1 cellular context compared by ENCODE assay signal in the genomic region with DNA sequence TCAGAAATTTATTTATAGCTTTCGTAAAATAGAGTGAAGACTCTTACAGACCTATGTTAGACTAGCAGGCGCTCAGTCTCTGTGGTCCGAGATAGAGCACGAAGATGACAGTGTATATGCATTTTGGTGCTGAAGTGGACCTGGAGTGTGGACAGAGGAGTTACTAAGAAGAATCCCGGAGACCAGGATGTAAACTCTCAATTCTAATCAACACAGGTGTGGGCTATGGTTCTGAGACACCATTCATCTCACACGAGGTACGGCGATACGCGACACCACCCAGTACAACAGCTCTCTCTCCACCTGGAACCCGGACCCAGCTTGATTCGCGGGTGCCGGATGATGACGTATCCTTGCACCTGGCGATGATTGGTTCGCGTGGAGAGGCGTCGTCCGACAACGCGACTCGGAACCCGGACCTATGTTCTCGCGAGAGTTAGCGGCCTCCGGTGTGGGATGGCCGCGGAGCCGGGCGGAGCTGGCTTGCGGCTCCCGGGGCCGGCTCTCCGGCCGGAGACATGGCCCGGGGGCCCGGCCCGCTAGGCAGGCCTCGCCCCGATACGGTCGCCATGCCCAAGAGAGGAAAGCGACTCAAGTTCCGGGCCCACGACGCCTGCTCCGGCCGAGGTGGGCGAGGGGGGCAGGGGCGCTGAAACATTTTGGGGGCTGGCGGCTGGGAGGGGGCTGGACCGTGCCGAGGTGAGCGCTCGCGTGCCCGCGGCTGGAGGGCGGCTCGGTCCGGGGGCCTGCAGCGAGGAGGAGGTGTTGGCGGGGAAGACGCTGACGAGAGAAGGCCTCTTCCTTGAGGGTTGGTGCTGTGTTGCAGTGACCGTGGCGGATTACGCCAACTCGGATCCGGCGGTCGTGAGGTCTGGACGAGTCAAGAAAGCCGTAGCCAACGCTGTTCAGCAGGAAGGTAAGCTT.
A peak's percentile ranks its signal among the peaks of the same experiment; 100 is the strongest.
TF ChIP-seq lines count a peak whose summit lies in the region.

A gene with protein sequence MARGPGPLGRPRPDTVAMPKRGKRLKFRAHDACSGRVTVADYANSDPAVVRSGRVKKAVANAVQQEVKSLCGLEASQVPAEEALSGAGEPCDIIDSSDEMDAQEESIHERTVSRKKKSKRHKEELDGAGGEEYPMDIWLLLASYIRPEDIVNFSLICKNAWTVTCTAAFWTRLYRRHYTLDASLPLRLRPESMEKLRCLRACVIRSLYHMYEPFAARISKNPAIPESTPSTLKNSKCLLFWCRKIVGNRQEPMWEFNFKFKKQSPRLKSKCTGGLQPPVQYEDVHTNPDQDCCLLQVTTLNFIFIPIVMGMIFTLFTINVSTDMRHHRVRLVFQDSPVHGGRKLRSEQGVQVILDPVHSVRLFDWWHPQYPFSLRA (plus strand): TSS at position 427 of the 924 bp plus-strand sequence. CDS start 92 bp downstream, at position 519.

TF ChIP-seq in K562, 482 proteins besides CTCF, POLR2A, EP300 and RAD21 (continued from another document and continues in another):
- TF ChIP-seq, protein P1, sequence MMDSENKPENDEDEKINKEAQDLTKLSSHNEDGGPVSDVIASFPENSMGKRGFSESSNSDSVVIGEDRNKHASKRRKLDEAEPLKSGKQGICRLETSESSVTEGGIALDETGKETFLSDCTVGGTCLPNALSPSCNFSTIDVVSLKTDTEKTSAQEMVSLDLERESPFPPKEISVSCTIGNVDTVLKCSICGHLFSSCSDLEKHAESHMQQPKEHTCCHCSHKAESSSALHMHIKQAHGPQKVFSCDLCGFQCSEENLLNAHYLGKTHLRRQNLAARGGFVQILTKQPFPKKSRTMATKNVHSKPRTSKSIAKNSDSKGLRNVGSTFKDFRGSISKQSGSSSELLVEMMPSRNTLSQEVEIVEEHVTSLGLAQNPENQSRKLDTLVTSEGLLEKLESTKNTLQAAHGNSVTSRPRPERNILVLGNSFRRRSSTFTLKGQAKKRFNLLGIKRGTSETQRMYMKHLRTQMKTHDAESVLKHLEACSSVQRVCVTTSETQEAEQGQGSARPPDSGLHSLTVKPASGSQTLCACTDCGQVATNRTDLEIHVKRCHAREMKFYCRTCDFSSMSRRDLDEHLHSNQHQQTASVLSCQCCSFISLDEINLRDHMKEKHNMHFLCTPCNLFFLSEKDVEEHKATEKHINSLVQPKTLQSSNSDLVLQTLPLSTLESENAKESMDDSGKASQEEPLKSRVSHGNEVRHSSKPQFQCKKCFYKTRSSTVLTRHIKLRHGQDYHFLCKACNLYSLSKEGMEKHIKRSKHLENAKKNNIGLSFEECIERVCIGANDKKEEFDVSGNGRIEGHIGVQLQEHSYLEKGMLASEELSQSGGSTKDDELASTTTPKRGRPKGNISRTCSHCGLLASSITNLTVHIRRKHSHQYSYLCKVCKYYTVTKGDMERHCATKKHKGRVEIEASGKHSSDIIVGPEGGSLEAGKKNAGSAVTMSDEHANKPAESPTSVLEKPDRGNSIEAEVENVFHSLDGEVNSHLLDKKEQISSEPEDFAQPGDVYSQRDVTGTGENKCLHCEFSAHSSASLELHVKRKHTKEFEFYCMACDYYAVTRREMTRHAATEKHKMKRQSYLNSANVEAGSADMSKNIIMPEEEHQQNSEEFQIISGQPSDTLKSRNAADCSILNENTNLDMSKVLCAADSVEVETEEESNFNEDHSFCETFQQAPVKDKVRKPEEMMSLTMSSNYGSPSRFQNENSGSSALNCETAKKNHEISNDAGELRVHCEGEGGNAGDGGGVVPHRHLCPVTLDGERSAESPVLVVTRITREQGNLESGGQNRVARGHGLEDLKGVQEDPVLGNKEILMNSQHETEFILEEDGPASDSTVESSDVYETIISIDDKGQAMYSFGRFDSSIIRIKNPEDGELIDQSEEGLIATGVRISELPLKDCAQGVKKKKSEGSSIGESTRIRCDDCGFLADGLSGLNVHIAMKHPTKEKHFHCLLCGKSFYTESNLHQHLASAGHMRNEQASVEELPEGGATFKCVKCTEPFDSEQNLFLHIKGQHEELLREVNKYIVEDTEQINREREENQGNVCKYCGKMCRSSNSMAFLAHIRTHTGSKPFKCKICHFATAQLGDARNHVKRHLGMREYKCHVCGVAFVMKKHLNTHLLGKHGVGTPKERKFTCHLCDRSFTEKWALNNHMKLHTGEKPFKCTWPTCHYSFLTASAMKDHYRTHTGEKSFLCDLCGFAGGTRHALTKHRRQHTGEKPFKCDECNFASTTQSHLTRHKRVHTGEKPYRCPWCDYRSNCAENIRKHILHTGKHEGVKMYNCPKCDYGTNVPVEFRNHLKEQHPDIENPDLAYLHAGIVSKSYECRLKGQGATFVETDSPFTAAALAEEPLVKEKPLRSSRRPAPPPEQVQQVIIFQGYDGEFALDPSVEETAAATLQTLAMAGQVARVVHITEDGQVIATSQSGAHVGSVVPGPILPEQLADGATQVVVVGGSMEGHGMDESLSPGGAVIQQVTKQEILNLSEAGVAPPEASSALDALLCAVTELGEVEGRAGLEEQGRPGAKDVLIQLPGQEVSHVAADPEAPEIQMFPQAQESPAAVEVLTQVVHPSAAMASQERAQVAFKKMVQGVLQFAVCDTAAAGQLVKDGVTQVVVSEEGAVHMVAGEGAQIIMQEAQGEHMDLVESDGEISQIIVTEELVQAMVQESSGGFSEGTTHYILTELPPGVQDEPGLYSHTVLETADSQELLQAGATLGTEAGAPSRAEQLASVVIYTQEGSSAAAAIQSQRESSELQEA (IDR thresholded peaks at IDR 0.05; ENCODE audit: low read depth), result no peak
- TF ChIP-seq KDM2B (CRISPR knock-in tag; IDR thresholded peaks at IDR 0.05) (no peak), ZNF583 (CRISPR knock-in tag; IDR thresholded peaks at IDR 0.05) (no peak), MIER1 (IDR thresholded peaks at IDR 0.05; ENCODE audit: low read depth) (no peak), POLR3G (IDR thresholded peaks at IDR 0.05; ENCODE audit: extremely low read depth, insufficient read length, insufficient replicate concordance) (no peak), ZFP30 (CRISPR knock-in tag; IDR thresholded peaks at IDR 0.05; ENCODE audit: borderline replicate concordance) (no peak), ZNF551 (CRISPR knock-in tag; IDR thresholded peaks at IDR 0.05) (no peak), HDAC8 (tag; IDR thresholded peaks at IDR 0.05) (no peak), MYNN (IDR thresholded peaks at IDR 0.05) (no peak), MYNN (CRISPR knock-in tag; IDR thresholded peaks at IDR 0.05) (no peak), KHSRP (IDR thresholded peaks at IDR 0.05) (peak; percentile 94), LCOR (CRISPR knock-in tag; IDR thresholded peaks at IDR 0.05) (peak; percentile 30), GATAD2A (IDR thresholded peaks at IDR 0.05) (peak; percentile 36; the same call in 1 of the 2 replicates), SMARCA5 (IDR thresholded peaks at IDR 0.05) (no peak), RBM14 (IDR thresholded peaks at IDR 0.05; ENCODE audit: borderline replicate concordance, insufficient read depth, low read depth, low read length) (no peak), MCM2 (IDR thresholded peaks at IDR 0.05; ENCODE audit: low read depth) (no peak), CHCHD3 (CRISPR knock-in tag; IDR thresholded peaks at IDR 0.05) (no peak), NFE2 (IDR thresholded peaks at IDR 0.05; ENCODE audit: low read depth) (0 out of 2 replicates have a peak, but pooled peaks have one; percentile 13), ZNF79 (CRISPR knock-in tag; IDR thresholded peaks at IDR 0.05; ENCODE audit: low read depth) (no peak), SLC30A9 (CRISPR knock-in tag; IDR thresholded peaks at IDR 0.05) (no peak), GABPA (tag; conservative IDR thresholded peaks at IDR 0.05; ENCODE audit: low read depth) (peak; percentile 48; the same call in 1 of the 2 replicates), ZNF668 (CRISPR knock-in tag; IDR thresholded peaks at IDR 0.05) (no peak)
- TF ChIP-seq, protein P2, sequence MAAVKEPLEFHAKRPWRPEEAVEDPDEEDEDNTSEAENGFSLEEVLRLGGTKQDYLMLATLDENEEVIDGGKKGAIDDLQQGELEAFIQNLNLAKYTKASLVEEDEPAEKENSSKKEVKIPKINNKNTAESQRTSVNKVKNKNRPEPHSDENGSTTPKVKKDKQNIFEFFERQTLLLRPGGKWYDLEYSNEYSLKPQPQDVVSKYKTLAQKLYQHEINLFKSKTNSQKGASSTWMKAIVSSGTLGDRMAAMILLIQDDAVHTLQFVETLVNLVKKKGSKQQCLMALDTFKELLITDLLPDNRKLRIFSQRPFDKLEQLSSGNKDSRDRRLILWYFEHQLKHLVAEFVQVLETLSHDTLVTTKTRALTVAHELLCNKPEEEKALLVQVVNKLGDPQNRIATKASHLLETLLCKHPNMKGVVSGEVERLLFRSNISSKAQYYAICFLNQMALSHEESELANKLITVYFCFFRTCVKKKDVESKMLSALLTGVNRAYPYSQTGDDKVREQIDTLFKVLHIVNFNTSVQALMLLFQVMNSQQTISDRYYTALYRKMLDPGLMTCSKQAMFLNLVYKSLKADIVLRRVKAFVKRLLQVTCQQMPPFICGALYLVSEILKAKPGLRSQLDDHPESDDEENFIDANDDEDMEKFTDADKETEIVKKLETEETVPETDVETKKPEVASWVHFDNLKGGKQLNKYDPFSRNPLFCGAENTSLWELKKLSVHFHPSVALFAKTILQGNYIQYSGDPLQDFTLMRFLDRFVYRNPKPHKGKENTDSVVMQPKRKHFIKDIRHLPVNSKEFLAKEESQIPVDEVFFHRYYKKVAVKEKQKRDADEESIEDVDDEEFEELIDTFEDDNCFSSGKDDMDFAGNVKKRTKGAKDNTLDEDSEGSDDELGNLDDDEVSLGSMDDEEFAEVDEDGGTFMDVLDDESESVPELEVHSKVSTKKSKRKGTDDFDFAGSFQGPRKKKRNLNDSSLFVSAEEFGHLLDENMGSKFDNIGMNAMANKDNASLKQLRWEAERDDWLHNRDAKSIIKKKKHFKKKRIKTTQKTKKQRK (IDR thresholded peaks at IDR 0.05; ENCODE audit: borderline replicate concordance, low read depth, low read length), result no peak
- TF ChIP-seq, protein P3, sequence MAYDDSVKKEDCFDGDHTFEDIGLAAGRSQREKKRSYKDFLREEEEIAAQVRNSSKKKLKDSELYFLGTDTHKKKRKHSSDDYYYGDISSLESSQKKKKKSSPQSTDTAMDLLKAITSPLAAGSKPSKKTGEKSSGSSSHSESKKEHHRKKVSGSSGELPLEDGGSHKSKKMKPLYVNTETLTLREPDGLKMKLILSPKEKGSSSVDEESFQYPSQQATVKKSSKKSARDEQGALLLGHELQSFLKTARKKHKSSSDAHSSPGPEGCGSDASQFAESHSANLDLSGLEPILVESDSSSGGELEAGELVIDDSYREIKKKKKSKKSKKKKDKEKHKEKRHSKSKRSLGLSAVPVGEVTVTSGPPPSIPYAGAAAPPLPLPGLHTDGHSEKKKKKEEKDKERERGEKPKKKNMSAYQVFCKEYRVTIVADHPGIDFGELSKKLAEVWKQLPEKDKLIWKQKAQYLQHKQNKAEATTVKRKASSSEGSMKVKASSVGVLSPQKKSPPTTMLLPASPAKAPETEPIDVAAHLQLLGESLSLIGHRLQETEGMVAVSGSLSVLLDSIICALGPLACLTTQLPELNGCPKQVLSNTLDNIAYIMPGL (CRISPR knock-in tag; IDR thresholded peaks at IDR 0.05), result no peak; the same call in 1 of the 2 replicates
- TF ChIP-seq, protein P4, sequence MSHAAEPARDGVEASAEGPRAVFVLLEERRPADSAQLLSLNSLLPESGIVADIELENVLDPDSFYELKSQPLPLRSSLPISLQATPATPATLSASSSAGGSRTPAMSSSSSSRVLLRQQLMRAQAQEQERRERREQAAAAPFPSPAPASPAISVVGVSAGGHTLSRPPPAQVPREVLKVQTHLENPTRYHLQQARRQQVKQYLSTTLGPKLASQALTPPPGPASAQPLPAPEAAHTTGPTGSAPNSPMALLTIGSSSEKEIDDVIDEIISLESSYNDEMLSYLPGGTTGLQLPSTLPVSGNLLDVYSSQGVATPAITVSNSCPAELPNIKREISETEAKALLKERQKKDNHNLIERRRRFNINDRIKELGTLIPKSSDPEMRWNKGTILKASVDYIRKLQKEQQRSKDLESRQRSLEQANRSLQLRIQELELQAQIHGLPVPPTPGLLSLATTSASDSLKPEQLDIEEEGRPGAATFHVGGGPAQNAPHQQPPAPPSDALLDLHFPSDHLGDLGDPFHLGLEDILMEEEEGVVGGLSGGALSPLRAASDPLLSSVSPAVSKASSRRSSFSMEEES (CRISPR knock-in tag; IDR thresholded peaks at IDR 0.05), result no peak
- TF ChIP-seq, protein P5, sequence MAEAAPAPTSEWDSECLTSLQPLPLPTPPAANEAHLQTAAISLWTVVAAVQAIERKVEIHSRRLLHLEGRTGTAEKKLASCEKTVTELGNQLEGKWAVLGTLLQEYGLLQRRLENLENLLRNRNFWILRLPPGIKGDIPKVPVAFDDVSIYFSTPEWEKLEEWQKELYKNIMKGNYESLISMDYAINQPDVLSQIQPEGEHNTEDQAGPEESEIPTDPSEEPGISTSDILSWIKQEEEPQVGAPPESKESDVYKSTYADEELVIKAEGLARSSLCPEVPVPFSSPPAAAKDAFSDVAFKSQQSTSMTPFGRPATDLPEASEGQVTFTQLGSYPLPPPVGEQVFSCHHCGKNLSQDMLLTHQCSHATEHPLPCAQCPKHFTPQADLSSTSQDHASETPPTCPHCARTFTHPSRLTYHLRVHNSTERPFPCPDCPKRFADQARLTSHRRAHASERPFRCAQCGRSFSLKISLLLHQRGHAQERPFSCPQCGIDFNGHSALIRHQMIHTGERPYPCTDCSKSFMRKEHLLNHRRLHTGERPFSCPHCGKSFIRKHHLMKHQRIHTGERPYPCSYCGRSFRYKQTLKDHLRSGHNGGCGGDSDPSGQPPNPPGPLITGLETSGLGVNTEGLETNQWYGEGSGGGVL (CRISPR knock-in tag; IDR thresholded peaks at IDR 0.05), result no peak
- TF ChIP-seq, protein P6, sequence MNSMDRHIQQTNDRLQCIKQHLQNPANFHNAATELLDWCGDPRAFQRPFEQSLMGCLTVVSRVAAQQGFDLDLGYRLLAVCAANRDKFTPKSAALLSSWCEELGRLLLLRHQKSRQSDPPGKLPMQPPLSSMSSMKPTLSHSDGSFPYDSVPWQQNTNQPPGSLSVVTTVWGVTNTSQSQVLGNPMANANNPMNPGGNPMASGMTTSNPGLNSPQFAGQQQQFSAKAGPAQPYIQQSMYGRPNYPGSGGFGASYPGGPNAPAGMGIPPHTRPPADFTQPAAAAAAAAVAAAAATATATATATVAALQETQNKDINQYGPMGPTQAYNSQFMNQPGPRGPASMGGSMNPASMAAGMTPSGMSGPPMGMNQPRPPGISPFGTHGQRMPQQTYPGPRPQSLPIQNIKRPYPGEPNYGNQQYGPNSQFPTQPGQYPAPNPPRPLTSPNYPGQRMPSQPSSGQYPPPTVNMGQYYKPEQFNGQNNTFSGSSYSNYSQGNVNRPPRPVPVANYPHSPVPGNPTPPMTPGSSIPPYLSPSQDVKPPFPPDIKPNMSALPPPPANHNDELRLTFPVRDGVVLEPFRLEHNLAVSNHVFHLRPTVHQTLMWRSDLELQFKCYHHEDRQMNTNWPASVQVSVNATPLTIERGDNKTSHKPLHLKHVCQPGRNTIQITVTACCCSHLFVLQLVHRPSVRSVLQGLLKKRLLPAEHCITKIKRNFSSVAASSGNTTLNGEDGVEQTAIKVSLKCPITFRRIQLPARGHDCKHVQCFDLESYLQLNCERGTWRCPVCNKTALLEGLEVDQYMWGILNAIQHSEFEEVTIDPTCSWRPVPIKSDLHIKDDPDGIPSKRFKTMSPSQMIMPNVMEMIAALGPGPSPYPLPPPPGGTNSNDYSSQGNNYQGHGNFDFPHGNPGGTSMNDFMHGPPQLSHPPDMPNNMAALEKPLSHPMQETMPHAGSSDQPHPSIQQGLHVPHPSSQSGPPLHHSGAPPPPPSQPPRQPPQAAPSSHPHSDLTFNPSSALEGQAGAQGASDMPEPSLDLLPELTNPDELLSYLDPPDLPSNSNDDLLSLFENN (IDR thresholded peaks at IDR 0.05; ENCODE audit: low read depth in 2 of 2, low read length in 2 of 2), result peak in 1 of 2 experiments; percentile 63; a peak in 2 of 4 replicates
- TF ChIP-seq, protein P7, sequence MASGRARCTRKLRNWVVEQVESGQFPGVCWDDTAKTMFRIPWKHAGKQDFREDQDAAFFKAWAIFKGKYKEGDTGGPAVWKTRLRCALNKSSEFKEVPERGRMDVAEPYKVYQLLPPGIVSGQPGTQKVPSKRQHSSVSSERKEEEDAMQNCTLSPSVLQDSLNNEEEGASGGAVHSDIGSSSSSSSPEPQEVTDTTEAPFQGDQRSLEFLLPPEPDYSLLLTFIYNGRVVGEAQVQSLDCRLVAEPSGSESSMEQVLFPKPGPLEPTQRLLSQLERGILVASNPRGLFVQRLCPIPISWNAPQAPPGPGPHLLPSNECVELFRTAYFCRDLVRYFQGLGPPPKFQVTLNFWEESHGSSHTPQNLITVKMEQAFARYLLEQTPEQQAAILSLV (tag; IDR thresholded peaks at IDR 0.05), result no peak
